ENCODE assay signal across 1 cellular context in genomic region chr17:39923836-39924690, GRCh38.
TF ChIP-seq lines count a peak whose summit lies in the region.

No MANE protein-coding gene starts in this region.

TF ChIP-seq in HepG2, 621 proteins besides CTCF, POLR2A, EP300 and RAD21 (continued from another document and continues in another):
- TF ChIP-seq ZNF317 (CRISPR knock-in tag; IDR thresholded peaks at IDR 0.05): peak; percentile 94
- peak; percentile 97 for TF ChIP-seq TBX2 (CRISPR knock-in tag; IDR thresholded peaks at IDR 0.05; ENCODE audit: borderline replicate concordance)
- TF ChIP-seq FOXA1 (IDR thresholded peaks at IDR 0.05): peak; percentile 75
- peak; percentile 98 for TF ChIP-seq FOXA1 (CRISPR knock-in tag; IDR thresholded peaks at IDR 0.05)
- TF ChIP-seq CREM (IDR thresholded peaks at IDR 0.05): peak; percentile 76
- no peak for TF ChIP-seq CREM (CRISPR knock-in tag; IDR thresholded peaks at IDR 0.05)
- peak; percentile 87 for TF ChIP-seq ZNF598 (CRISPR knock-in tag; IDR thresholded peaks at IDR 0.05; ENCODE audit: borderline replicate concordance)
- TF ChIP-seq SOX5 (CRISPR knock-in tag; IDR thresholded peaks at IDR 0.05; ENCODE audit: borderline replicate concordance): peak; percentile 96
- TF ChIP-seq ZNF710 (CRISPR knock-in tag; IDR thresholded peaks at IDR 0.05; ENCODE audit: borderline replicate concordance): peak; percentile 98
- TF ChIP-seq ZNF549 (CRISPR knock-in tag; IDR thresholded peaks at IDR 0.05): no peak
- peak; percentile 95 for TF ChIP-seq NFATC3 (CRISPR knock-in tag; IDR thresholded peaks at IDR 0.05)
- TF ChIP-seq REPIN1 (CRISPR knock-in tag; IDR thresholded peaks at IDR 0.05; ENCODE audit: borderline replicate concordance, low read depth): peak; percentile 91
- peak; percentile 95 for TF ChIP-seq HIVEP1 (CRISPR knock-in tag; IDR thresholded peaks at IDR 0.05)
- TF ChIP-seq CAMTA2 (CRISPR knock-in tag; IDR thresholded peaks at IDR 0.05; ENCODE audit: borderline replicate concordance): no peak
- peak; percentile 99 for TF ChIP-seq KDM6A (CRISPR knock-in tag; IDR thresholded peaks at IDR 0.05; ENCODE audit: low read depth)
- no peak for TF ChIP-seq HES4 (CRISPR knock-in tag; IDR thresholded peaks at IDR 0.05; ENCODE audit: borderline replicate concordance)
- no peak for TF ChIP-seq SOX6 (IDR thresholded peaks at IDR 0.05)
- peak; percentile 93 for TF ChIP-seq SOX6 (CRISPR knock-in tag; IDR thresholded peaks at IDR 0.05)
- no peak for TF ChIP-seq MBD4 (IDR thresholded peaks at IDR 0.05; ENCODE audit: borderline replicate concordance, low read length)
- peak; percentile 95 for TF ChIP-seq MYC (CRISPR knock-in tag; IDR thresholded peaks at IDR 0.05; ENCODE audit: borderline replicate concordance)
- TF ChIP-seq ZNF670 (CRISPR knock-in tag; IDR thresholded peaks at IDR 0.05; ENCODE audit: borderline replicate concordance): peak; percentile 96
- TF ChIP-seq ZIK1 (CRISPR knock-in tag; IDR thresholded peaks at IDR 0.05; ENCODE audit: borderline replicate concordance, low read depth): 0 out of 2 replicates have a peak, but pooled peaks have one; percentile 23
- TF ChIP-seq GLI4 (CRISPR knock-in tag; IDR thresholded peaks at IDR 0.05; ENCODE audit: borderline replicate concordance): peak; percentile 86; the same call in 1 of the 2 replicates
- TF ChIP-seq TARDBP (CRISPR knock-in tag; IDR thresholded peaks at IDR 0.05): peak; percentile 99
- TF ChIP-seq ZFP36L2 (CRISPR knock-in tag; IDR thresholded peaks at IDR 0.05): peak; percentile 91; the same call in 1 of the 2 replicates
- peak; percentile 74; the same call in 1 of the 2 replicates for TF ChIP-seq ZNF720 (CRISPR knock-in tag; IDR thresholded peaks at IDR 0.05)
- no peak for TF ChIP-seq GRHL1 (CRISPR knock-in tag; conservative IDR thresholded peaks at IDR 0.05)
- TF ChIP-seq ZNF691 (CRISPR knock-in tag; IDR thresholded peaks at IDR 0.05; ENCODE audit: borderline replicate concordance, low read depth): peak; percentile 96; the same call in 1 of the 2 replicates
- peak; percentile 78 for TF ChIP-seq ZNF143 (CRISPR knock-in tag; IDR thresholded peaks at IDR 0.05)
- peak; percentile 99 for TF ChIP-seq BRCA1 (CRISPR knock-in tag; IDR thresholded peaks at IDR 0.05)
- no peak for TF ChIP-seq BCLAF1 (IDR thresholded peaks at IDR 0.05)
- TF ChIP-seq DMTF1 (CRISPR knock-in tag; IDR thresholded peaks at IDR 0.05): 0 out of 2 replicates have a peak, but pooled peaks have one; percentile 77
- peak; percentile 95 for TF ChIP-seq STAT5B (CRISPR knock-in tag; IDR thresholded peaks at IDR 0.05)
- TF ChIP-seq ZNF296 (CRISPR knock-in tag; conservative IDR thresholded peaks at IDR 0.05): peak; percentile 71
- peak; percentile 100 for TF ChIP-seq HDAC2 (CRISPR knock-in tag; IDR thresholded peaks at IDR 0.05)
- TF ChIP-seq TFAP4 (IDR thresholded peaks at IDR 0.05; ENCODE audit: borderline replicate concordance, low read depth): peak; percentile 90; the same call in 1 of the 2 replicates
- TF ChIP-seq XBP1 (CRISPR knock-in tag; IDR thresholded peaks at IDR 0.05): peak; percentile 77; the same call in 1 of the 2 replicates
- TF ChIP-seq KDM1A (CRISPR knock-in tag; IDR thresholded peaks at IDR 0.05): peak; percentile 79; the same call in 1 of the 2 replicates
- TF ChIP-seq AHR (CRISPR knock-in tag; IDR thresholded peaks at IDR 0.05): peak; percentile 97
- no peak for TF ChIP-seq PRMT3 (CRISPR knock-in tag; IDR thresholded peaks at IDR 0.05; ENCODE audit: borderline replicate concordance, low read depth)
- TF ChIP-seq HMGXB4 (CRISPR knock-in tag; IDR thresholded peaks at IDR 0.05; ENCODE audit: borderline replicate concordance in 1 of 2, low read depth in 1 of 2): peak; percentile 89 to 94
- no peak; the same call in 1 of the 2 replicates for TF ChIP-seq ZNF646 (CRISPR knock-in tag; IDR thresholded peaks at IDR 0.05)
- TF ChIP-seq SYNCRIP (IDR thresholded peaks at IDR 0.05; ENCODE audit: insufficient read depth, low read depth, low read length): no peak
- no peak for TF ChIP-seq MAFF (IDR thresholded peaks at IDR 0.05; ENCODE audit: low read depth, low read length)
